Comparison of ENCODE assay signal across 11 cellular contexts in genomic region chr2:235347691-235348090, GRCh38.
DNase-seq lines count a peak whose midpoint lies in the region; ATAC-seq and TF ChIP-seq lines count a peak whose summit lies in the region.
"Had no signal": no experiment of that assay in that cellular context is flagged by ENCODE, and none has a peak within 500 bp of the region (broad histone marks: within the 10 kb centered on the region; RNA-seq: fewer than 3 reads in every experiment).

No MANE protein-coding gene starts in this region.

- H3K4me3 ChIP-seq in astrocyte of the cerebellum (ENCODE audit: low read depth, low read length), result no peak overlapping the region
- H3K4me3 ChIP-seq: lung had no signal

- DNase-seq in AG20443 (ENCODE audit: low spot score) (peak; percentile 87), LHCN-M2 (ENCODE audit: low read depth) (peak; percentile 82), astrocyte of the cerebellum (ENCODE audit: low read depth) (peak; percentile 83), kidney glomerular epithelial cell (lab: John Stamatoyannopoulos, UW) (peak; percentile 1)
- no peak for DNase-seq in stimulated activated effector memory CD8-positive, alpha-beta T cell treated with anti-CD3 and anti-CD28 coated beads, Interleukin-12 subunit alpha, Interleukin-12 subunit beta, amount 100 ng/mL, for 72 hours (ENCODE audit: low spot score in 2 of 2)
- no peak for DNase-seq in activated CD8-positive, alpha-beta memory T cell treated with anti-CD3 and anti-CD28 coated beads, Interleukin-2, amount 50 U/mL, for 4 hours
- DNase-seq: NCI-H2081 had no signal

- in situ Hi-C loops in astrocyte of the cerebellum (cut with HindIII; ENCODE audit: low sequenced_read_pairs), result no loop called here

- TF ChIP-seq CTCF in astrocyte of the cerebellum (IDR thresholded peaks at IDR 0.05; ENCODE audit: low read depth, low read length, missing control alignments), result no peak

- H3K36me3 Mint-ChIP-seq in stimulated activated effector memory CD8-positive, alpha-beta T cell treated with anti-CD3 and anti-CD28 coated beads, Interleukin-12 subunit alpha, Interleukin-12 subunit beta, amount 100 ng/mL, for 72 hours, result no peaks in the 10 kb centered on the region

- no peak for ATAC-seq in stimulated activated effector memory CD8-positive, alpha-beta T cell treated with anti-CD3 and anti-CD28 coated beads, Interleukin-12 subunit alpha, Interleukin-12 subunit beta, amount 100 ng/mL, for 72 hours
- no peak for ATAC-seq in GM18870 (IDR thresholded peaks at IDR 0.05; ENCODE audit: unreplicated experiment)
- ATAC-seq in HG02970 (IDR thresholded peaks at IDR 0.05; ENCODE audit: low FRiP score, unreplicated experiment), result no peak

- H3K4me1 Mint-ChIP-seq in stimulated activated effector memory CD8-positive, alpha-beta T cell treated with anti-CD3 and anti-CD28 coated beads, Interleukin-12 subunit alpha, Interleukin-12 subunit beta, amount 100 ng/mL, for 72 hours, result no peaks in the 10 kb centered on the region

- H3K9me3 Mint-ChIP-seq in stimulated activated effector memory CD8-positive, alpha-beta T cell treated with anti-CD3 and anti-CD28 coated beads, Interleukin-12 subunit alpha, Interleukin-12 subunit beta, amount 100 ng/mL, for 72 hours, result no peaks in the 10 kb centered on the region

- H3K4me3 Mint-ChIP-seq in stimulated activated effector memory CD8-positive, alpha-beta T cell treated with anti-CD3 and anti-CD28 coated beads, Interleukin-12 subunit alpha, Interleukin-12 subunit beta, amount 100 ng/mL, for 72 hours, result no peak overlapping the region

- no peak overlapping the region for H3K27ac Mint-ChIP-seq in stimulated activated effector memory CD8-positive, alpha-beta T cell treated with anti-CD3 and anti-CD28 coated beads, Interleukin-12 subunit alpha, Interleukin-12 subunit beta, amount 100 ng/mL, for 72 hours
- H3K27ac Mint-ChIP-seq: progenitor cell of endocrine pancreas had no signal

Comparison
In these comparisons a context has a peak if more than half of its experiments do, and no peak if none do; other contexts are left out.
1. DNase-seq: peak in AG20443 (single experiment), LHCN-M2 (single experiment), astrocyte of the cerebellum (single experiment) and kidney glomerular epithelial cell (single experiment); none in stimulated activated effector memory CD8-positive, alpha-beta T cell treated with anti-CD3 and anti-CD28 coated beads, Interleukin-12 subunit alpha, Interleukin-12 subunit beta, amount 100 ng/mL, for 72 hours (0 of 2) and activated CD8-positive, alpha-beta memory T cell treated with anti-CD3 and anti-CD28 coated beads, Interleukin-2, amount 50 U/mL, for 4 hours (single experiment).